ENCODE assay signal across 8 cellular contexts in the genomic region with DNA sequence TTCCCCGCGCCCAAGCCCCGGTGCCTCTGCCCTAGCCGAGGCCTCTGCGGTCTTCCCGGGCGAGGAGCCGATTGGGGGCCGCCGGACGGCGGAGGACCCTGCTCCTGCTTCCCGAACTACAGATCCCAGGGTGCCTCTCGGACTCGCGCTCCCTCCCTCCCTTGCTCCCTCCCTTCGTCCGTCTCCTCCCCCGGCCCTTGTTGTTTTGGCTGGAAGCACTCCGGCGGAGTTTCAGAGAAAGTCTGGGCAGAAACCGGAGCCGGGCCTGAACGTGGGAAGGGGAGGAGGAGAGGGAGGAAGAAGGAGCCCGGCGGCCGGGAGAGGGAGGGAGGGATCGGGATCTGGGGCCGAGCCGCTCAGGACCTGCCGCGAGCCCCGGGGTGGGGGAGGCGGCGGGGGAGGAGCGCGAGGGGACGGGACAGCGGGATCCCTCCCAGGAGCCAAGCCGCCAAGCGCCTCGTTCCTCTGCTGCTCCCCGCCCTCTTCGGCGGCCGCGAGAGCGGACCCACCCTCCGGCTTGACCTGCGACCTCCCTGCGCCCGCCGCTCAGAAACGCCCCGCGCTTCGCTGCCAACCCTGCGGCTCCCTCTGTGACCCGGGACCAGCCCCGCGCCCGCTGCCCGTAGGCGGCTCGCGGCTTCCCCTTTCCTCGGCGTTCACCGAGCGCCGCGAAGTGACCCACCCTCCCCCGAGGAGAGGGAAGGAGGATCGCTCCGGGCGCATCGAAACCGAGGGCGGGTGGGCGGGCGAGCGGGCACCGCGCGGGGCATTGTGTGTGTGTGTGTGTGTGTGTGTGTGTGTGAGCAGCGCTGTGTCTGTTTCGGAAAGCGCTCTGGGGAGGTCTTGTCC.
DNase-seq lines count a peak whose midpoint lies in the region; ATAC-seq and TF ChIP-seq lines count a peak whose summit lies in the region.

No MANE protein-coding gene starts in this region.

- in situ Hi-C loops in KBM-7 (cut with MboI; ENCODE audit: low pct_unique_long_range_greater_than_20kb, low sequenced_read_pairs) = no loop called here

- peak overlapping the region; percentile 53 to 90 (median 71) for H3K4me3 ChIP-seq in skin epidermis

- peak overlapping the region; percentile 66 to 97 (median 93) for H3K27ac ChIP-seq in skin epidermis

- DNase-seq in SHP77 (lab: John Stamatoyannopoulos, UW) (peak; percentile 11 to 50), SHP77 treated with DMSO at 0.1 percent for 48 hours (lab: John Stamatoyannopoulos, UW) (no peak), GOT3 (lab: John Stamatoyannopoulos, UW) (peak; percentile 25), KBM-7 (peak; percentile 89), cerebellar nuclear complex (lab: John Stamatoyannopoulos, UW) (peak; percentile 15 to 21), iris pigment epithelial cell (ENCODE audit: low read depth) (peak; percentile 87)

- ATAC-seq in SK-N-SH treated with all-trans-retinoic acid at 6 μM for 48 hours = peak; percentile 84

TF ChIP-seq in SK-N-SH treated with all-trans-retinoic acid at 6 μM for 48 hours, 23 proteins besides CTCF, POLR2A, EP300 and RAD21:
- TF ChIP-seq TCF4 (CRISPR knock-in tag; IDR thresholded peaks at IDR 0.05; ENCODE audit: borderline replicate concordance) (no peak), PATZ1 (CRISPR knock-in tag; IDR thresholded peaks at IDR 0.05; ENCODE audit: borderline replicate concordance) (no peak), ZNF8 (CRISPR knock-in tag; IDR thresholded peaks at IDR 0.05) (no peak), POU6F1 (CRISPR knock-in tag; IDR thresholded peaks at IDR 0.05; ENCODE audit: borderline replicate concordance, low read depth) (no peak), RARB (CRISPR knock-in tag; IDR thresholded peaks at IDR 0.05) (no peak), PPARA (CRISPR knock-in tag; IDR thresholded peaks at IDR 0.05; ENCODE audit: borderline replicate concordance) (no peak), GLIS3 (CRISPR knock-in tag; IDR thresholded peaks at IDR 0.05) (no peak), SNAI2 (CRISPR knock-in tag; IDR thresholded peaks at IDR 0.05) (no peak), ZFP30 (CRISPR knock-in tag; IDR thresholded peaks at IDR 0.05) (no peak), CREB5 (CRISPR knock-in tag; IDR thresholded peaks at IDR 0.05; ENCODE audit: low read depth) (no peak), TSHZ2 (CRISPR knock-in tag; IDR thresholded peaks at IDR 0.05) (no peak), OSR1 (CRISPR knock-in tag; IDR thresholded peaks at IDR 0.05) (no peak), ISL1 (CRISPR knock-in tag; IDR thresholded peaks at IDR 0.05) (no peak), ZNF70 (CRISPR knock-in tag; IDR thresholded peaks at IDR 0.05) (no peak)
